In genomic region chr11:36149538-36150242, GRCh38 we compare ENCODE assay signal across 8 cellular contexts.
DNase-seq lines count a peak whose midpoint lies in the region; ATAC-seq, FAIRE-seq and TF ChIP-seq lines count a peak whose summit lies in the region.

No MANE protein-coding gene starts in this region.

- H3K4me1 ChIP-seq in Caco-2, result peaks cover 30% of the 10 kb centered on the region
- no peaks in the 10 kb centered on the region for H3K4me1 ChIP-seq in cardiac muscle cell (ENCODE audit: low read depth)
- H3K4me1 ChIP-seq in small intestine (ENCODE audit: control insufficient read depth in 2 of 2, insufficient read depth in 1 of 2, low read depth in 1 of 2, low read length in 1 of 2), result no peaks in the 10 kb centered on the region

- no peak for FAIRE-seq in small intestine (lab: Jason Lieb, UNC)

- peaks cover 15% of the 10 kb centered on the region for H3K36me3 Mint-ChIP-seq in Caco-2 (ENCODE audit: insufficient read depth, unreplicated experiment)
- no peaks in the 10 kb centered on the region for H3K36me3 Mint-ChIP-seq in activated T-helper 17 cell treated with anti-CD3 and anti-CD28 coated beads, Interleukin-2, amount 50 U/mL, for 72 hours (ENCODE audit: low read depth)

- no peaks in the 10 kb centered on the region for H3K36me3 ChIP-seq in Caco-2 (ENCODE audit: control insufficient read depth, insufficient read depth, low read length)
- no peaks in the 10 kb centered on the region for H3K36me3 ChIP-seq in cardiac muscle cell
- H3K36me3 ChIP-seq in small intestine (ENCODE audit: control insufficient read depth in 2 of 2, insufficient read depth in 2 of 2, low read length in 2 of 2), result no peaks in the 10 kb centered on the region

- WGBS in small intestine, 3 donors, result 41 to 47% (median 44%) methylated on average over 8 of the region's 8 CpGs

- intact Hi-C loops in Caco-2 (cut with micrococcal nuclease; ENCODE audit: unreplicated experiment), result loop anchor here (1.0 to 5.0 kb wide), 5 partner anchors 107 to 532 kb away; partner anchors contain the start of gene FJX1

- CTCF ChIA-PET in Caco-2 (lab: Charles Lee), result interaction anchor here (0.7 to 1.2 kb wide), 2 partner anchors 93 to 328 kb away, joined by 3 to 10 read pairs; no protein-coding TSS in a partner anchor

- no peaks in the 10 kb centered on the region for H3K27me3 Mint-ChIP-seq in Caco-2 (ENCODE audit: insufficient read depth, unreplicated experiment)
- peaks cover 16% of the 10 kb centered on the region for H3K27me3 Mint-ChIP-seq in activated T-helper 17 cell treated with anti-CD3 and anti-CD28 coated beads, Interleukin-2, amount 50 U/mL, for 72 hours

- H3K4me3 Mint-ChIP-seq in Caco-2 (ENCODE audit: unreplicated experiment), result peak overlapping the region; percentile 2
- H3K4me3 Mint-ChIP-seq in activated T-helper 17 cell treated with anti-CD3 and anti-CD28 coated beads, Interleukin-2, amount 50 U/mL, for 72 hours, result no peak overlapping the region

- H3K27ac ChIP-seq in cardiac muscle cell (no peak overlapping the region), small intestine (ENCODE audit: low read depth in 1 of 2, low read length in 1 of 2) (peak overlapping the region in 1 of 2 donors; percentile 26)

- TF ChIP-seq CTCF in Caco-2 (IDR thresholded peaks at IDR 0.05; ENCODE audit: insufficient read depth in 1 of 2, low read depth in 1 of 2, low read length in 1 of 2, severe bottlenecking in 1 of 2, unreplicated experiment in 1 of 2) (peak; percentile 36 to 58), cardiac muscle cell (IDR thresholded peaks at IDR 0.05; ENCODE audit: low read depth, low read length) (peak; percentile 56)

- DNase-seq in Caco-2 (peak; percentile 79 to 87), NCI-H526 treated with DMSO at 0.1 percent for 48 hours (lab: John Stamatoyannopoulos, UW) (peak; percentile 14), cardiac muscle cell (ENCODE audit: low read depth in 1 of 2, low spot score in 1 of 2) (peak; percentile 12 to 97), small intestine (peak; percentile 84), NCI-H2227 treated with DMSO at 0.1 percent for 48 hours (lab: John Stamatoyannopoulos, UW) (no peak)

- no TSS peak for BruUV-seq in Caco-2 (replicated peaks; lab: Mats Ljungman, UMichigan)

- peaks cover 9% of the 10 kb centered on the region for H3K9me3 Mint-ChIP-seq in Caco-2 (ENCODE audit: unreplicated experiment)
- H3K9me3 Mint-ChIP-seq in activated T-helper 17 cell treated with anti-CD3 and anti-CD28 coated beads, Interleukin-2, amount 50 U/mL, for 72 hours, result peaks cover 3% of the 10 kb centered on the region

- H3K27ac Mint-ChIP-seq in Caco-2 (ENCODE audit: unreplicated experiment), result peak overlapping the region; percentile 89
- H3K27ac Mint-ChIP-seq in activated T-helper 17 cell treated with anti-CD3 and anti-CD28 coated beads, Interleukin-2, amount 50 U/mL, for 72 hours, result peak overlapping the region; percentile 16

- H3K4me1 Mint-ChIP-seq in Caco-2 (ENCODE audit: low read depth, unreplicated experiment), result peaks cover 15% of the 10 kb centered on the region
- H3K4me1 Mint-ChIP-seq in activated T-helper 17 cell treated with anti-CD3 and anti-CD28 coated beads, Interleukin-2, amount 50 U/mL, for 72 hours, result peaks cover 5% of the 10 kb centered on the region

- POLR2A ChIA-PET in Caco-2 (lab: Charles Lee), result no interaction called here

- H3K27me3 ChIP-seq in Caco-2 (replicated peaks; ENCODE audit: control insufficient read depth, insufficient read depth, low read length), result no peaks in the 10 kb centered on the region
- H3K27me3 ChIP-seq in cardiac muscle cell, result no peaks in the 10 kb centered on the region
- no peaks in the 10 kb centered on the region for H3K27me3 ChIP-seq in small intestine (ENCODE audit: control insufficient read depth in 2 of 2, insufficient read depth in 2 of 2, low read length in 2 of 2)

- H3K4me3 ChIP-seq in Caco-2 (ENCODE audit: low read depth, low read length), result no peak overlapping the region
- H3K4me3 ChIP-seq in cardiac muscle cell, result no peak overlapping the region
- no peak overlapping the region for H3K4me3 ChIP-seq in small intestine (ENCODE audit: low read depth in 1 of 2, low read length in 2 of 2)

- ATAC-seq in GM18867 (IDR thresholded peaks at IDR 0.05; ENCODE audit: unreplicated experiment), result peak; percentile 75
- ATAC-seq in HG03064 (IDR thresholded peaks at IDR 0.05; ENCODE audit: low read depth, unreplicated experiment), result peak; percentile 81
- peak; percentile 97 for ATAC-seq in activated T-helper 17 cell treated with anti-CD3 and anti-CD28 coated beads, Interleukin-2, amount 50 U/mL, for 72 hours (replicated peaks)

- H3K9me3 ChIP-seq in Caco-2 (no peaks in the 10 kb centered on the region), cardiac muscle cell (ENCODE audit: low read depth) (no peaks in the 10 kb centered on the region), small intestine (ENCODE audit: control insufficient read depth, low read depth) (no peaks in the 10 kb centered on the region)
